ENCODE assay signal across 9 cellular contexts in genomic region chr14:50342211-50343080, GRCh38. TPM values are rescaled to one million over a fixed set of nuclear protein-coding genes. Genes with fewer than 3 reads are reported as not detected.
DNase-seq lines count a peak whose midpoint lies in the region; ATAC-seq, FAIRE-seq and TF ChIP-seq lines count a peak whose summit lies in the region.
"Had no signal": no experiment of that assay in that cellular context is flagged by ENCODE, and none has a peak within 500 bp of the region (broad histone marks: within the 10 kb centered on the region; RNA-seq: fewer than 3 reads in every experiment).

No MANE protein-coding gene starts in this region.

- no peaks in the 10 kb centered on the region for H3K9me3 Mint-ChIP-seq in activated CD8-positive, alpha-beta T cell treated with anti-CD3 and anti-CD28 coated beads for 36 hours
- H3K9me3 Mint-ChIP-seq: neural crest cell had no signal

- H3K9me3 ChIP-seq in BE2C, result no peaks in the 10 kb centered on the region

- H3K27me3 ChIP-seq in BE2C, result no peaks in the 10 kb centered on the region

- no peak overlapping the region for H3K4me3 Mint-ChIP-seq in activated CD8-positive, alpha-beta T cell treated with anti-CD3 and anti-CD28 coated beads for 36 hours
- H3K4me3 Mint-ChIP-seq: neural crest cell had no signal

- H3K4me1 ChIP-seq in BE2C, result no peaks in the 10 kb centered on the region; the same call in 1 of the 2 replicates

- no peaks in the 10 kb centered on the region for H3K36me3 ChIP-seq in BE2C

- POLR2A ChIA-PET in activated CD8-positive, alpha-beta T cell treated with anti-CD3 and anti-CD28 coated beads for 36 hours (lab: Charles Lee), result interaction anchor here (0.7 to 0.9 kb wide), 2 partner anchors 90 to 190 kb away, joined by 3 to 4 read pairs; partner anchors contain the start of gene MAP4K5

- ATAC-seq in GM21360 (IDR thresholded peaks at IDR 0.05; ENCODE audit: unreplicated experiment), result peak; percentile 66
- peak; percentile 29 for ATAC-seq in activated CD8-positive, alpha-beta T cell treated with anti-CD3 and anti-CD28 coated beads for 36 hours
- ATAC-seq in GM18870 (IDR thresholded peaks at IDR 0.05; ENCODE audit: unreplicated experiment), result no peak

- no peaks in the 10 kb centered on the region for H3K36me3 Mint-ChIP-seq in activated CD8-positive, alpha-beta T cell treated with anti-CD3 and anti-CD28 coated beads for 36 hours (ENCODE audit: low read depth)

- peak; percentile 52 for TF ChIP-seq CTCF in BE2C (IDR thresholded peaks at IDR 0.05; ENCODE audit: low read depth, low read length)
- peak; percentile 29 for TF ChIP-seq CTCF in activated CD8-positive, alpha-beta T cell treated with anti-CD3 and anti-CD28 coated beads for 36 hours (IDR thresholded peaks at IDR 0.05)

- H3K27me3 Mint-ChIP-seq in activated CD8-positive, alpha-beta T cell treated with anti-CD3 and anti-CD28 coated beads for 36 hours, result no peaks in the 10 kb centered on the region

- peaks cover 26% of the 10 kb centered on the region for H3K4me1 Mint-ChIP-seq in activated CD8-positive, alpha-beta T cell treated with anti-CD3 and anti-CD28 coated beads for 36 hours (ENCODE audit: low read depth)

- H3K27ac Mint-ChIP-seq in activated CD8-positive, alpha-beta T cell treated with anti-CD3 and anti-CD28 coated beads for 36 hours, result no peak overlapping the region

- no peak overlapping the region for H3K4me3 ChIP-seq in BE2C (ENCODE audit: low read depth, low read length)

- intact Hi-C loops in activated CD8-positive, alpha-beta T cell treated with anti-CD3 and anti-CD28 coated beads for 36 hours (cut with micrococcal nuclease), result no loop called here

- CTCF ChIA-PET in activated CD8-positive, alpha-beta T cell treated with anti-CD3 and anti-CD28 coated beads for 36 hours (lab: Charles Lee), result interaction anchor here (0.6 to 3.1 kb wide), 10 partner anchors 13 to 433 kb away, joined by 3 to 15 read pairs (median 4); partner anchors contain the start of genes CDKL1 and MAP4K5

- FAIRE-seq in urothelium cell line (lab: Jason Lieb, UNC), result peak; percentile 92

- peak; percentile 76 for DNase-seq in BE2C
- peak; percentile 29 for DNase-seq in NCI-H2081 treated with DMSO at 0.1 percent for 48 hours (lab: John Stamatoyannopoulos, UW)
- peak; percentile 79 for DNase-seq in activated CD8-positive, alpha-beta T cell treated with anti-CD3 and anti-CD28 coated beads for 36 hours
- DNase-seq in fibroblast of gingiva (ENCODE audit: low read depth), result peak; percentile 91
- peak; percentile 91 for DNase-seq in myocyte (ENCODE audit: low read depth)
- peak; percentile 89 for DNase-seq in urothelium cell line (ENCODE audit: low spot score)

RNA-seq across cellular contexts. Expression of gene DMAC2L, which starts 30.3 kb away (rescaled TPM):
- polyA plus RNA-seq in BE2C (2012; ENCODE audit: insufficient read depth, insufficient read length, low read depth), result 12.4 TPM
- total RNA-seq in activated CD8-positive, alpha-beta T cell treated with anti-CD3 and anti-CD28 coated beads for 36 hours, result 10 to 100 TPM; 15.5 to 17.6 TPM
- total RNA-seq in myocyte, result 13.3 and 19.3 TPM in 2 replicates
- polyA plus RNA-seq in myocyte (2012), result 13.3 TPM

RNA-seq across cellular contexts. Expression of gene L2HGDH, which starts 30.4 kb away (rescaled TPM):
- polyA plus RNA-seq in BE2C (2012; ENCODE audit: insufficient read depth, insufficient read length, low read depth), result 8.9 TPM
- total RNA-seq in activated CD8-positive, alpha-beta T cell treated with anti-CD3 and anti-CD28 coated beads for 36 hours, result 10 to 100 TPM; 18.4 to 18.8 TPM
- 7.1 and 8.2 TPM in 2 replicates for total RNA-seq in myocyte
- 3.3 TPM for polyA plus RNA-seq in myocyte (2012)

RNA-seq across cellular contexts. Expression of gene CDKL1, which starts 54.2 kb away (rescaled TPM):
- polyA plus RNA-seq in BE2C (2012; ENCODE audit: insufficient read depth, insufficient read length, low read depth), result 3.2 TPM
- 1 to 10 TPM; 3.3 to 7.7 TPM for total RNA-seq in activated CD8-positive, alpha-beta T cell treated with anti-CD3 and anti-CD28 coated beads for 36 hours
- total RNA-seq in myocyte, result 1.3 and 2.6 TPM in 2 replicates
- polyA plus RNA-seq in myocyte (2012), result 5.9 TPM

Comparison
In these comparisons a context has a peak if more than half of its experiments do, and no peak if none do; other contexts are left out.
1. DNase-seq: peak in every context shown above with its lines; median percentile 91 in fibroblast of gingiva; 91 in myocyte; 89 in urothelium cell line; 79 in activated CD8-positive, alpha-beta T cell treated with anti-CD3 and anti-CD28 coated beads for 36 hours; 76 in BE2C; 29 in NCI-H2081 treated with DMSO at 0.1 percent for 48 hours.